ENCODE assay signal across 9 cellular contexts in the genomic region with DNA sequence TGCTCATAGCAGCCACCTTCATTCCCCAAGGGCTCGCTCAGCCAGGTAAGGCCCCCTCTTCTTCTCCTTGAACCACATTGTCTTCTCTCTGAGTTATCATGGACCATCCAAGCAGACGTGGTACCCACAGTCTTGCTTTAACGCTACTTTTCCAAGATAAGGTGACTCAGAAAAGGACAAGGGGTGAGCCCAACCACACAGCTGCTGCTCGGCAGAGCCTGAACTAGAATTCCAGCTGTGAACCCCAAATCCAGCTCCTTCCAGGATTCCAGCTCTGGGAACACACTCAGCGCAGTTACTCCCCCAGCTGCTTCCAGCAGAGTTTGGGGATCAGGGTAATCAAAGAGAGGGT. TPM values are rescaled to one million over a fixed set of nuclear protein-coding genes. Genes with fewer than 3 reads are reported as not detected.
DNase-seq lines count a peak whose midpoint lies in the region; ATAC-seq and TF ChIP-seq lines count a peak whose summit lies in the region.
"Had no signal": no experiment of that assay in that cellular context is flagged by ENCODE, and none has a peak within 500 bp of the region (broad histone marks: within the 10 kb centered on the region; RNA-seq: fewer than 3 reads in every experiment).

No MANE protein-coding gene starts in this region.

- H3K27me3 ChIP-seq in dorsolateral prefrontal cortex (peaks cover 0 to 14% (median 0%) of the 10 kb centered on the region in 45 donors), thyroid gland (no peaks in the 10 kb centered on the region)

- no peaks in the 10 kb centered on the region for H3K36me3 ChIP-seq in thyroid gland

- ATAC-seq in activated naive CD4-positive, alpha-beta T cell treated with anti-CD3 and anti-CD28 coated beads, Interleukin-2, amount 50 U/mL, for 72 hours = no peak

- peaks cover 46 to 55% of the 10 kb centered on the region in 2 donors for H3K4me1 ChIP-seq in thyroid gland

- no peak for TF ChIP-seq POLR2A in NB4 (IDR thresholded peaks at IDR 0.05; ENCODE audit: extremely low read depth, insufficient read length)
- no peak for TF ChIP-seq POLR2A in thyroid gland (IDR thresholded peaks at IDR 0.05)

- H3K4me3 Mint-ChIP-seq in mesothelial cell of epicardium = peak overlapping the region; percentile 68
- H3K4me3 Mint-ChIP-seq: activated naive CD8-positive, alpha-beta T cell treated with anti-CD3 and anti-CD28 coated beads, Interleukin-2, amount 10 ng/mL, durations not matched to agents 7 days and 5 days had no signal

- WGBS in thyroid gland, 2 donors = 37 to 46% methylated on average over 4 to 5 of the region's 5 CpGs

- H3K27ac ChIP-seq in dorsolateral prefrontal cortex (peak overlapping the region in 38 of 59 donors; percentile 18 to 87 (median 58)), thyroid gland (peak overlapping the region; percentile 75 to 92 (median 76))

- peaks cover 52% of the 10 kb centered on the region for H3K4me1 Mint-ChIP-seq in mesothelial cell of epicardium

- no peaks in the 10 kb centered on the region for H3K36me3 Mint-ChIP-seq in mesothelial cell of epicardium
- no peaks in the 10 kb centered on the region for H3K36me3 Mint-ChIP-seq in activated naive CD4-positive, alpha-beta T cell treated with anti-CD3 and anti-CD28 coated beads, Interleukin-2, amount 50 U/mL, for 72 hours
- H3K36me3 Mint-ChIP-seq: activated naive CD8-positive, alpha-beta T cell treated with anti-CD3 and anti-CD28 coated beads, Interleukin-2, amount 10 ng/mL, durations not matched to agents 7 days and 5 days had no signal

- no peaks in the 10 kb centered on the region for H3K9me3 ChIP-seq in thyroid gland

- peak overlapping the region; percentile 29 for H3K4me3 ChIP-seq in NB4 (ENCODE audit: low read depth, low read length)
- peak overlapping the region in 55 of 59 donors; percentile 6 to 57 (median 35) for H3K4me3 ChIP-seq in dorsolateral prefrontal cortex
- H3K4me3 ChIP-seq in thyroid gland (replicated peaks in 1 of 3) = peak overlapping the region in 1 of 3 donors; percentile 1

- no peak for DNase-seq in NB4 (ENCODE audit: low read depth)
- DNase-seq in dorsolateral prefrontal cortex = no peak
- no peak for DNase-seq in mesothelial cell of epicardium (ENCODE audit: low spot score in 2 of 2, unreplicated experiment in 2 of 2)
- no peak for DNase-seq in thyroid gland
- DNase-seq in activated CD8-positive, alpha-beta memory T cell treated with anti-CD3 and anti-CD28 coated beads, Interleukin-2, amount 50 U/mL, for 4 hours = no peak
- DNase-seq in GOT3 (lab: John Stamatoyannopoulos, UW) = no peak
- no peak for DNase-seq in activated naive CD4-positive, alpha-beta T cell treated with anti-CD3 and anti-CD28 coated beads, Interleukin-2, amount 50 U/mL, for 72 hours (ENCODE audit: low spot score in 2 of 2)
- DNase-seq in SHP77 treated with DMSO at 0.1 percent for 48 hours (lab: John Stamatoyannopoulos, UW) = no peak
- DNase-seq: activated naive CD8-positive, alpha-beta T cell treated with anti-CD3 and anti-CD28 coated beads, Interleukin-2, amount 10 ng/mL, durations not matched to agents 7 days and 5 days had no signal

- peaks cover 11% of the 10 kb centered on the region for H3K27me3 Mint-ChIP-seq in mesothelial cell of epicardium (ENCODE audit: low read depth)

- intact Hi-C loops in dorsolateral prefrontal cortex (cut with DNase I) = no loop called here
- intact Hi-C loops in thyroid gland (cut with DNase I) = no loop called here

- peak overlapping the region; percentile 98 for H3K27ac Mint-ChIP-seq in mesothelial cell of epicardium
- H3K27ac Mint-ChIP-seq in activated naive CD4-positive, alpha-beta T cell treated with anti-CD3 and anti-CD28 coated beads, Interleukin-2, amount 50 U/mL, for 72 hours = no peak overlapping the region
- H3K27ac Mint-ChIP-seq: activated naive CD8-positive, alpha-beta T cell treated with anti-CD3 and anti-CD28 coated beads, Interleukin-2, amount 10 ng/mL, durations not matched to agents 7 days and 5 days had no signal

- TF ChIP-seq CTCF in NB4 (IDR thresholded peaks at IDR 0.05; ENCODE audit: low read depth, low read length) = no peak
- no peak for TF ChIP-seq CTCF in dorsolateral prefrontal cortex (IDR thresholded peaks at IDR 0.05 in 54 of 56, conservative IDR thresholded peaks at IDR 0.05 in 2 of 56; ENCODE audit: low read depth in 1 of 56, partially characterized antibody in 56 of 56)
- TF ChIP-seq CTCF in mesothelial cell of epicardium (IDR thresholded peaks at IDR 0.05; ENCODE audit: unreplicated experiment) = no peak
- TF ChIP-seq CTCF in thyroid gland (IDR thresholded peaks at IDR 0.05) = no peak

- H3K9me3 Mint-ChIP-seq in mesothelial cell of epicardium = no peaks in the 10 kb centered on the region
- peaks cover 0 to 3% of the 10 kb centered on the region in 2 donors for H3K9me3 Mint-ChIP-seq in activated naive CD4-positive, alpha-beta T cell treated with anti-CD3 and anti-CD28 coated beads, Interleukin-2, amount 50 U/mL, for 72 hours
- H3K9me3 Mint-ChIP-seq: activated naive CD8-positive, alpha-beta T cell treated with anti-CD3 and anti-CD28 coated beads, Interleukin-2, amount 10 ng/mL, durations not matched to agents 7 days and 5 days had no signal

RNA-seq across cellular contexts. Expression of a gene that starts 0.3 kb away (rescaled TPM):
- total RNA-seq in dorsolateral prefrontal cortex (100 to 1,000 TPM in 2 of 120 experiments, 10 to 100 TPM in 44, 1 to 10 TPM in 71, under 1 TPM in 2, not detected in 1; 0.57 to 162 (median 6.8) TPM), mesothelial cell of epicardium (53.5 to 62.4 TPM (median 57.1 TPM) in 3 replicates), thyroid gland (10 to 100 TPM; 11.7 to 39.4 (median 23.6) TPM)
- total RNA-seq in activated naive CD4-positive, alpha-beta T cell treated with anti-CD3 and anti-CD28 coated beads, Interleukin-2, amount 50 U/mL, for 72 hours = not detected

RNA-seq across cellular contexts. Expression of a gene that starts 14.7 kb away (rescaled TPM):
- total RNA-seq in dorsolateral prefrontal cortex (1 to 10 TPM in 1 of 120 experiments, under 1 TPM in 1, not detected in 118; 0.65 to 1.3 TPM), mesothelial cell of epicardium (not detected in 3 replicates), thyroid gland (not detected)
- total RNA-seq in activated naive CD4-positive, alpha-beta T cell treated with anti-CD3 and anti-CD28 coated beads, Interleukin-2, amount 50 U/mL, for 72 hours = not detected
- total RNA-seq: activated naive CD8-positive, alpha-beta T cell treated with anti-CD3 and anti-CD28 coated beads, Interleukin-2, amount 10 ng/mL, durations not matched to agents 7 days and 5 days had no signal

RNA-seq across cellular contexts. Expression of a gene that starts 30.2 kb away (rescaled TPM):
- not detected for total RNA-seq in dorsolateral prefrontal cortex
- total RNA-seq in mesothelial cell of epicardium = not detected in 3 replicates
- not detected for total RNA-seq in thyroid gland
- not detected for total RNA-seq in activated naive CD4-positive, alpha-beta T cell treated with anti-CD3 and anti-CD28 coated beads, Interleukin-2, amount 50 U/mL, for 72 hours
- total RNA-seq: activated naive CD8-positive, alpha-beta T cell treated with anti-CD3 and anti-CD28 coated beads, Interleukin-2, amount 10 ng/mL, durations not matched to agents 7 days and 5 days had no signal
